11 cellular contexts compared by ENCODE assay signal in genomic region chr12:40375076-40375475, GRCh38.
A peak's percentile ranks its signal among the peaks of the same experiment; 100 is the strongest.
DNase-seq lines count a peak whose midpoint lies in the region; ATAC-seq and TF ChIP-seq lines count a peak whose summit lies in the region.
"Had no signal": no experiment of that assay in that cellular context is flagged by ENCODE, and none has a peak within 500 bp of the region (broad histone marks: within the 10 kb centered on the region; RNA-seq: fewer than 3 reads in every experiment).

No MANE protein-coding gene starts in this region.

- 81 to 100% methylated on average over 1 to 4 of the region's 6 CpGs for WGBS in endodermal cell (ENCODE audit: insufficient coverage in 1 of 2, insufficient read length in 1 of 2), 2 experiments

- H3K27ac Mint-ChIP-seq in endodermal cell, result no peak overlapping the region
- H3K27ac Mint-ChIP-seq: brain had no signal

- no peaks in the 10 kb centered on the region for H3K27me3 ChIP-seq in endodermal cell (ENCODE audit: control insufficient read depth, insufficient read depth, low read length, poor library complexity, severe bottlenecking)

- no peak overlapping the region for H3K9ac ChIP-seq in endodermal cell (ENCODE audit: extremely low read depth, low read length, poor library complexity, severe bottlenecking)

- in situ Hi-C loops in KBM-7 (cut with MboI; ENCODE audit: low pct_unique_long_range_greater_than_20kb, low sequenced_read_pairs), result no loop called here

- no peaks in the 10 kb centered on the region for H3K4me1 Mint-ChIP-seq in endodermal cell

- ATAC-seq in GM19438 (IDR thresholded peaks at IDR 0.05; ENCODE audit: low read depth, unreplicated experiment) (peak; percentile 50), HG03135 (IDR thresholded peaks at IDR 0.05; ENCODE audit: unreplicated experiment) (no peak), HG03196 (IDR thresholded peaks at IDR 0.05; ENCODE audit: unreplicated experiment) (no peak)

- DNase-seq in AG09309 (ENCODE audit: low read depth), result no peak
- DNase-seq in KBM-7, result peak; percentile 16
- DNase-seq in endodermal cell, result no peak
- no peak for DNase-seq in NCI-H2171 (lab: John Stamatoyannopoulos, UW)
- DNase-seq in NCI-H1436 treated with DMSO at 0.1 percent for 48 hours (lab: John Stamatoyannopoulos, UW), result no peak
- DNase-seq: HCEC 1CT; stimulated activated CD8-positive, alpha-beta memory T cell treated with anti-CD3 and anti-CD28 coated beads, Interleukin-4, amount 100 ng/mL, for 48 hours had no signal

- no peak overlapping the region for H3K4me3 Mint-ChIP-seq in endodermal cell
- H3K4me3 Mint-ChIP-seq: brain had no signal

- H3K4me3 ChIP-seq in AG09309 (ENCODE audit: control insufficient read depth, low read depth, low read length) (no peak overlapping the region), endodermal cell (ENCODE audit: low read length) (no peak overlapping the region)

- H3K27me3 Mint-ChIP-seq in endodermal cell (ENCODE audit: insufficient read depth), result no peaks in the 10 kb centered on the region
- H3K27me3 Mint-ChIP-seq: brain had no signal

- H3K36me3 ChIP-seq in endodermal cell (ENCODE audit: control insufficient read depth, insufficient read depth, low read length), result no peaks in the 10 kb centered on the region

- peak; percentile 27 for TF ChIP-seq CTCF in AG09309 (IDR thresholded peaks at IDR 0.05; ENCODE audit: control insufficient read depth, insufficient read depth, low read depth, low read length, missing control alignments)
- TF ChIP-seq CTCF in endodermal cell (conservative IDR thresholded peaks at IDR 0.05), result peak; percentile 73

- no peaks in the 10 kb centered on the region for H3K9me3 ChIP-seq in endodermal cell (ENCODE audit: control insufficient read depth, low read length)

- H3K9me3 Mint-ChIP-seq in endodermal cell, result no peaks in the 10 kb centered on the region
- H3K9me3 Mint-ChIP-seq: brain had no signal

- no peaks in the 10 kb centered on the region for H3K4me1 ChIP-seq in endodermal cell (ENCODE audit: control insufficient read depth, insufficient read depth, low read length)

- no peak overlapping the region for H3K27ac ChIP-seq in endodermal cell (ENCODE audit: low read depth, low read length)

- no peaks in the 10 kb centered on the region for H3K36me3 Mint-ChIP-seq in endodermal cell (ENCODE audit: low read depth)
- H3K36me3 Mint-ChIP-seq: brain had no signal
